ENCODE assay signal across 1 cellular context in the genomic region with DNA sequence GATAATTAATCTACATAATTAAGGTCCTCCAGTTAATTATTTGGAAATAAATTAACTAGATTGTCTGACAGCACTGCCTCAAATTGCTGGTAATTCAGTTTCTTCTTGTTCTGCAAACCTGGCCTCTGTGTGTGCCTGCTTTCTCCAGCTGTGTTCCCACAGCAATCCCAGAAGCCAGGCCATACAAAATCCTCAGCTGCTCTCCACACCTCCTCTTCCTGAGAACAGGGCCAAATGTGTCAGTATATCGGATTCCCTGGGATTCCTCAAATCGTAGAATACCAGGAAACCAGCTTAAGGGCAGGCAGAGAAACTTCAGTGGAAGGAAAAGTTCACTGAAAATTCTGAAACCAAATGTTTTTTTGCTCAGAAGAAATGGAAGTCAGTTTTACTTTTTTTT.
TF ChIP-seq lines count a peak whose summit lies in the region.

No MANE protein-coding gene starts in this region.

TF ChIP-seq in WTC11, 78 proteins besides CTCF, POLR2A, EP300 and RAD21 (continued from another document):
- TF ChIP-seq, protein P1, sequence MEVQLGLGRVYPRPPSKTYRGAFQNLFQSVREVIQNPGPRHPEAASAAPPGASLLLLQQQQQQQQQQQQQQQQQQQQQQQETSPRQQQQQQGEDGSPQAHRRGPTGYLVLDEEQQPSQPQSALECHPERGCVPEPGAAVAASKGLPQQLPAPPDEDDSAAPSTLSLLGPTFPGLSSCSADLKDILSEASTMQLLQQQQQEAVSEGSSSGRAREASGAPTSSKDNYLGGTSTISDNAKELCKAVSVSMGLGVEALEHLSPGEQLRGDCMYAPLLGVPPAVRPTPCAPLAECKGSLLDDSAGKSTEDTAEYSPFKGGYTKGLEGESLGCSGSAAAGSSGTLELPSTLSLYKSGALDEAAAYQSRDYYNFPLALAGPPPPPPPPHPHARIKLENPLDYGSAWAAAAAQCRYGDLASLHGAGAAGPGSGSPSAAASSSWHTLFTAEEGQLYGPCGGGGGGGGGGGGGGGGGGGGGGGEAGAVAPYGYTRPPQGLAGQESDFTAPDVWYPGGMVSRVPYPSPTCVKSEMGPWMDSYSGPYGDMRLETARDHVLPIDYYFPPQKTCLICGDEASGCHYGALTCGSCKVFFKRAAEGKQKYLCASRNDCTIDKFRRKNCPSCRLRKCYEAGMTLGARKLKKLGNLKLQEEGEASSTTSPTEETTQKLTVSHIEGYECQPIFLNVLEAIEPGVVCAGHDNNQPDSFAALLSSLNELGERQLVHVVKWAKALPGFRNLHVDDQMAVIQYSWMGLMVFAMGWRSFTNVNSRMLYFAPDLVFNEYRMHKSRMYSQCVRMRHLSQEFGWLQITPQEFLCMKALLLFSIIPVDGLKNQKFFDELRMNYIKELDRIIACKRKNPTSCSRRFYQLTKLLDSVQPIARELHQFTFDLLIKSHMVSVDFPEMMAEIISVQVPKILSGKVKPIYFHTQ (CRISPR knock-in tag; IDR thresholded peaks at IDR 0.05) = no peak
- TF ChIP-seq, protein P2, sequence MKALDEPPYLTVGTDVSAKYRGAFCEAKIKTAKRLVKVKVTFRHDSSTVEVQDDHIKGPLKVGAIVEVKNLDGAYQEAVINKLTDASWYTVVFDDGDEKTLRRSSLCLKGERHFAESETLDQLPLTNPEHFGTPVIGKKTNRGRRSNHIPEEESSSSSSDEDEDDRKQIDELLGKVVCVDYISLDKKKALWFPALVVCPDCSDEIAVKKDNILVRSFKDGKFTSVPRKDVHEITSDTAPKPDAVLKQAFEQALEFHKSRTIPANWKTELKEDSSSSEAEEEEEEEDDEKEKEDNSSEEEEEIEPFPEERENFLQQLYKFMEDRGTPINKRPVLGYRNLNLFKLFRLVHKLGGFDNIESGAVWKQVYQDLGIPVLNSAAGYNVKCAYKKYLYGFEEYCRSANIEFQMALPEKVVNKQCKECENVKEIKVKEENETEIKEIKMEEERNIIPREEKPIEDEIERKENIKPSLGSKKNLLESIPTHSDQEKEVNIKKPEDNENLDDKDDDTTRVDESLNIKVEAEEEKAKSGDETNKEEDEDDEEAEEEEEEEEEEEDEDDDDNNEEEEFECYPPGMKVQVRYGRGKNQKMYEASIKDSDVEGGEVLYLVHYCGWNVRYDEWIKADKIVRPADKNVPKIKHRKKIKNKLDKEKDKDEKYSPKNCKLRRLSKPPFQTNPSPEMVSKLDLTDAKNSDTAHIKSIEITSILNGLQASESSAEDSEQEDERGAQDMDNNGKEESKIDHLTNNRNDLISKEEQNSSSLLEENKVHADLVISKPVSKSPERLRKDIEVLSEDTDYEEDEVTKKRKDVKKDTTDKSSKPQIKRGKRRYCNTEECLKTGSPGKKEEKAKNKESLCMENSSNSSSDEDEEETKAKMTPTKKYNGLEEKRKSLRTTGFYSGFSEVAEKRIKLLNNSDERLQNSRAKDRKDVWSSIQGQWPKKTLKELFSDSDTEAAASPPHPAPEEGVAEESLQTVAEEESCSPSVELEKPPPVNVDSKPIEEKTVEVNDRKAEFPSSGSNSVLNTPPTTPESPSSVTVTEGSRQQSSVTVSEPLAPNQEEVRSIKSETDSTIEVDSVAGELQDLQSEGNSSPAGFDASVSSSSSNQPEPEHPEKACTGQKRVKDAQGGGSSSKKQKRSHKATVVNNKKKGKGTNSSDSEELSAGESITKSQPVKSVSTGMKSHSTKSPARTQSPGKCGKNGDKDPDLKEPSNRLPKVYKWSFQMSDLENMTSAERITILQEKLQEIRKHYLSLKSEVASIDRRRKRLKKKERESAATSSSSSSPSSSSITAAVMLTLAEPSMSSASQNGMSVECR (CRISPR knock-in tag; IDR thresholded peaks at IDR 0.05; ENCODE audit: borderline replicate concordance) = no peak
- TF ChIP-seq MLX (CRISPR knock-in tag; IDR thresholded peaks at IDR 0.05) (no peak), ZNF532 (CRISPR knock-in tag; IDR thresholded peaks at IDR 0.05; ENCODE audit: borderline replicate concordance) (no peak), GABPB1 (CRISPR knock-in tag; IDR thresholded peaks at IDR 0.05) (no peak)
- TF ChIP-seq, protein P3, sequence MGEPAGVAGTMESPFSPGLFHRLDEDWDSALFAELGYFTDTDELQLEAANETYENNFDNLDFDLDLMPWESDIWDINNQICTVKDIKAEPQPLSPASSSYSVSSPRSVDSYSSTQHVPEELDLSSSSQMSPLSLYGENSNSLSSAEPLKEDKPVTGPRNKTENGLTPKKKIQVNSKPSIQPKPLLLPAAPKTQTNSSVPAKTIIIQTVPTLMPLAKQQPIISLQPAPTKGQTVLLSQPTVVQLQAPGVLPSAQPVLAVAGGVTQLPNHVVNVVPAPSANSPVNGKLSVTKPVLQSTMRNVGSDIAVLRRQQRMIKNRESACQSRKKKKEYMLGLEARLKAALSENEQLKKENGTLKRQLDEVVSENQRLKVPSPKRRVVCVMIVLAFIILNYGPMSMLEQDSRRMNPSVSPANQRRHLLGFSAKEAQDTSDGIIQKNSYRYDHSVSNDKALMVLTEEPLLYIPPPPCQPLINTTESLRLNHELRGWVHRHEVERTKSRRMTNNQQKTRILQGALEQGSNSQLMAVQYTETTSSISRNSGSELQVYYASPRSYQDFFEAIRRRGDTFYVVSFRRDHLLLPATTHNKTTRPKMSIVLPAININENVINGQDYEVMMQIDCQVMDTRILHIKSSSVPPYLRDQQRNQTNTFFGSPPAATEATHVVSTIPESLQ (CRISPR knock-in tag; IDR thresholded peaks at IDR 0.05) = no peak
